ENCODE assay signal across 10 cellular contexts in genomic region chr9:105359899-105360298, GRCh38.
DNase-seq lines count a peak whose midpoint lies in the region; ATAC-seq and TF ChIP-seq lines count a peak whose summit lies in the region.
"Had no signal": no experiment of that assay in that cellular context is flagged by ENCODE, and none has a peak within 500 bp of the region (broad histone marks: within the 10 kb centered on the region; RNA-seq: fewer than 3 reads in every experiment).

No MANE protein-coding gene starts in this region.

- H3K27ac ChIP-seq in mammary epithelial cell (ENCODE audit: insufficient read depth, low read depth, low read length) (no peak overlapping the region), breast epithelium (no peak overlapping the region), Peyer's patch (no peak overlapping the region)
- H3K27ac ChIP-seq: BLaER1 had no signal

- H3K9ac ChIP-seq in mammary epithelial cell (ENCODE audit: insufficient read depth, low read length): no peak overlapping the region
- H3K9ac ChIP-seq: BLaER1 had no signal

- DNase-seq in mammary epithelial cell: peak; percentile 81
- DNase-seq in breast epithelium (ENCODE audit: low spot score in 2 of 2): no peak
- DNase-seq in astrocyte of the cerebellum (ENCODE audit: low read depth): peak; percentile 1
- peak; percentile 14 to 83 for DNase-seq in stimulated activated effector memory CD8-positive, alpha-beta T cell treated with anti-CD3 and anti-CD28 coated beads, Interleukin-12 subunit alpha, Interleukin-12 subunit beta, amount 100 ng/mL, for 72 hours (ENCODE audit: low spot score in 2 of 2)
- DNase-seq in NCI-H1048 (lab: John Stamatoyannopoulos, UW): no peak
- no peak for DNase-seq in NCI-H524 treated with DMSO at 0.1 percent for 48 hours (lab: John Stamatoyannopoulos, UW)
- DNase-seq in Peyer's patch: no peak
- DNase-seq: activated effector memory CD4-positive, alpha-beta T cell treated with Interleukin-2 at 50 U/mL for 16 hours had no signal

- H2AFZ ChIP-seq in mammary epithelial cell (ENCODE audit: low read depth, low read length): no peak overlapping the region

- H3K4me1 Mint-ChIP-seq in stimulated activated effector memory CD8-positive, alpha-beta T cell treated with anti-CD3 and anti-CD28 coated beads, Interleukin-12 subunit alpha, Interleukin-12 subunit beta, amount 100 ng/mL, for 72 hours: peaks cover 9% of the 10 kb centered on the region

- intact Hi-C loops in mammary epithelial cell (cut with micrococcal nuclease) (loop anchor here (1.0 to 5.0 kb wide), 3 partner anchors 113 to 433 kb away; partner anchors contain the start of gene ABCA1), breast epithelium (cut with DNase I; ENCODE audit: low total_unique reads) (no loop called here)

- CTCF ChIA-PET in mammary epithelial cell (lab: Charles Lee; ENCODE audit: low non-redundant PET): no interaction called here

- no peak overlapping the region for H3K4me2 ChIP-seq in mammary epithelial cell (ENCODE audit: insufficient read depth, low read depth, low read length)
- H3K4me2 ChIP-seq: BLaER1 had no signal

- no peak for TF ChIP-seq POLR2A in breast epithelium (IDR thresholded peaks at IDR 0.05)
- TF ChIP-seq POLR2A in Peyer's patch (IDR thresholded peaks at IDR 0.05): no peak

- H3K4me3 ChIP-seq in mammary epithelial cell (replicated peaks in 1 of 3; ENCODE audit: insufficient read depth in 1 of 3, low read depth in 2 of 3, low read length in 3 of 3) (no peak overlapping the region), breast epithelium (no peak overlapping the region), astrocyte of the cerebellum (ENCODE audit: low read depth, low read length) (no peak overlapping the region), Peyer's patch (no peak overlapping the region)
- H3K4me3 ChIP-seq: BLaER1 had no signal

- H3K79me2 ChIP-seq in mammary epithelial cell (ENCODE audit: insufficient read depth, low read length): no peaks in the 10 kb centered on the region

- no TSS peak for BruUV-seq in mammary epithelial cell (replicated peaks; lab: Mats Ljungman, UMichigan)

- H3K27me3 ChIP-seq in mammary epithelial cell (ENCODE audit: insufficient read depth, low read length) (no peaks in the 10 kb centered on the region), breast epithelium (no peaks in the 10 kb centered on the region), Peyer's patch (no peaks in the 10 kb centered on the region)
- H3K27me3 ChIP-seq: BLaER1 had no signal

- peak; percentile 47 for ATAC-seq in HG03521 (IDR thresholded peaks at IDR 0.05; ENCODE audit: unreplicated experiment)
- ATAC-seq in stimulated activated effector memory CD8-positive, alpha-beta T cell treated with anti-CD3 and anti-CD28 coated beads, Interleukin-12 subunit alpha, Interleukin-12 subunit beta, amount 100 ng/mL, for 72 hours: peak; percentile 100

- H3K9me3 ChIP-seq in mammary epithelial cell (replicated peaks; ENCODE audit: insufficient read depth, low read length) (no peaks in the 10 kb centered on the region), breast epithelium (no peaks in the 10 kb centered on the region), Peyer's patch (no peaks in the 10 kb centered on the region)
- H3K9me3 ChIP-seq: BLaER1 had no signal

- TF ChIP-seq CTCF in mammary epithelial cell (conservative IDR thresholded peaks at IDR 0.05 in 1 of 2, IDR thresholded peaks at IDR 0.05 in 1 of 2; ENCODE audit: extremely low read depth in 1 of 2, insufficient read depth in 1 of 2, low read depth in 1 of 2, low read length in 2 of 2) (no peak), breast epithelium (IDR thresholded peaks at IDR 0.05) (no peak), astrocyte of the cerebellum (IDR thresholded peaks at IDR 0.05; ENCODE audit: low read depth, low read length, missing control alignments) (no peak), Peyer's patch (IDR thresholded peaks at IDR 0.05) (no peak)

- no peaks in the 10 kb centered on the region for H4K20me1 ChIP-seq in mammary epithelial cell (ENCODE audit: insufficient read depth, low read length)
- H4K20me1 ChIP-seq: BLaER1 had no signal

- WGBS in mammary epithelial cell (ENCODE audit: low coverage, missing lambda C conversion rate): 95% methylated on average over 3 of the region's 3 CpGs

- H3K4me3 Mint-ChIP-seq in stimulated activated effector memory CD8-positive, alpha-beta T cell treated with anti-CD3 and anti-CD28 coated beads, Interleukin-12 subunit alpha, Interleukin-12 subunit beta, amount 100 ng/mL, for 72 hours: no peak overlapping the region

- H3K36me3 ChIP-seq in mammary epithelial cell (ENCODE audit: insufficient read depth, low read length) (peaks cover 2% of the 10 kb centered on the region), breast epithelium (peaks cover 8% of the 10 kb centered on the region), Peyer's patch (peaks cover 0 to 10% (median 0%) of the 10 kb centered on the region in 3 donors)

- H3K9me3 Mint-ChIP-seq in stimulated activated effector memory CD8-positive, alpha-beta T cell treated with anti-CD3 and anti-CD28 coated beads, Interleukin-12 subunit alpha, Interleukin-12 subunit beta, amount 100 ng/mL, for 72 hours: no peaks in the 10 kb centered on the region

- no peaks in the 10 kb centered on the region for H3K4me1 ChIP-seq in mammary epithelial cell (ENCODE audit: insufficient read depth, low read length)
- no peaks in the 10 kb centered on the region for H3K4me1 ChIP-seq in breast epithelium
- H3K4me1 ChIP-seq in Peyer's patch: peaks cover 0 to 4% (median 0%) of the 10 kb centered on the region in 4 donors

- H3K27ac Mint-ChIP-seq in stimulated activated effector memory CD8-positive, alpha-beta T cell treated with anti-CD3 and anti-CD28 coated beads, Interleukin-12 subunit alpha, Interleukin-12 subunit beta, amount 100 ng/mL, for 72 hours: no peak overlapping the region

- H3K36me3 Mint-ChIP-seq in stimulated activated effector memory CD8-positive, alpha-beta T cell treated with anti-CD3 and anti-CD28 coated beads, Interleukin-12 subunit alpha, Interleukin-12 subunit beta, amount 100 ng/mL, for 72 hours: peaks cover 6% of the 10 kb centered on the region

- dilution Hi-C loops in mammary epithelial cell (cut with HindIII; ENCODE audit: low sequenced_read_pairs): loop anchor here (5.0 kb wide), 1 partner anchor 83 kb away; no protein-coding TSS in a partner anchor

- in situ Hi-C loops in mammary epithelial cell (cut with MboI; ENCODE audit: low sequenced_read_pairs in 2 of 2) (loop anchor here in 1 of 2 donors (10.0 kb wide), 1 partner anchor 55 kb away; no protein-coding TSS in a partner anchor), astrocyte of the cerebellum (cut with HindIII; ENCODE audit: low sequenced_read_pairs) (no loop called here)

Comparison
In these comparisons a context has a peak if more than half of its experiments do, and no peak if none do; other contexts are left out.
1. DNase-seq: peak in mammary epithelial cell (single experiment), astrocyte of the cerebellum (single experiment) and stimulated activated effector memory CD8-positive, alpha-beta T cell treated with anti-CD3 and anti-CD28 coated beads, Interleukin-12 subunit alpha, Interleukin-12 subunit beta, amount 100 ng/mL, for 72 hours (2 of 2); none in breast epithelium (0 of 2), NCI-H1048 (single experiment), NCI-H524 treated with DMSO at 0.1 percent for 48 hours (single experiment) and Peyer's patch (0 of 3).